8 cellular contexts compared by ENCODE assay signal in the genomic region with DNA sequence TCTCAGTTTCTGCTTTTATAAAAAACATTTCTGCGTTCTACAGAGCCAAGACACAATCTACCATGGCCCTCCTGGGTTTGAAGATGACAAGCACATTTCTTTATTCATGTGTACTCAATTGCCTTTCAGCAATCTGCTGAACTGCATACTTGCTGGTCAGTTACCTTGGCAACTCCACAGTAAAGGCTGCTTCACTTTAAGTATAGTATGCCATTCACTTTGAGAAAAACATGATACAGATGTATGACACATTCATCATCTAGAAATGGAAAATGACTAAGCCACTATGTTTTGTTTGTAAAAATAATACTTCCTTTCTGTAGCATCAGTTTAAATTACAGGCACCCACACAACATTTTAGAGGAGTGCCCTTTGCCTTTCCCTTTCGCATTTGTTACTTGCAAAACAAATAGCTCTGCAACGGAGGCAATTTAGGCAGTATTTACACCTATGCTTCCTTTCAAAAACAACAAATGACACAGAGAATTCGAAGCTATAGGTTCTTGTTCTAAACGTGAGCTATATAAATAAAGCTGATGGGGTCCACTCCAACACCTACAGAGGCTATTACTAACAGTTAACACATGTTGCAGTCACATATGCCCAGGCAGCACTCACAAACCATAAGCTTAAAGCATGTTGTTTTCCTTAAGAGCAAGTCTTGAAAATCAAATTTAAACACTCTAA. TPM values are rescaled to one million over a fixed set of nuclear protein-coding genes. Genes with fewer than 3 reads are reported as not detected.
DNase-seq lines count a peak whose midpoint lies in the region; ATAC-seq and TF ChIP-seq lines count a peak whose summit lies in the region.

No MANE protein-coding gene starts in this region.

- intact Hi-C loops in body of pancreas (cut with DNase I) = no loop called here

- H3K4me3 ChIP-seq in AG09309 (ENCODE audit: control insufficient read depth, low read depth, low read length) (no peak overlapping the region), fibroblast of pulmonary artery (replicated peaks; ENCODE audit: low read depth, low read length) (no peak overlapping the region), body of pancreas (no peak overlapping the region)

- peak; percentile 62 for ATAC-seq in GM21390 (IDR thresholded peaks at IDR 0.05; ENCODE audit: unreplicated experiment)
- no peak for ATAC-seq in body of pancreas

- TF ChIP-seq POLR2A in body of pancreas (IDR thresholded peaks at IDR 0.05) = no peak

- peak; percentile 68 for DNase-seq in AG09309 (ENCODE audit: low read depth)
- DNase-seq in NCI-H226 = peak; percentile 74
- DNase-seq in fibroblast of pulmonary artery (ENCODE audit: low read depth) = peak; percentile 82
- DNase-seq in body of pancreas = no peak
- no peak for DNase-seq in stimulated activated CD4-positive, alpha-beta T cell treated with anti-CD3 and anti-CD28 coated beads, Interleukin-4, amount 100 ng/mL, for 4 hours
- DNase-seq in central memory CD4-positive, alpha-beta T cell = no peak
- DNase-seq in HUDEP-2 (lab: John Stamatoyannopoulos, UW; ENCODE audit: unreplicated experiment in 76 of 76) = no peak

- TF ChIP-seq CTCF in AG09309 (IDR thresholded peaks at IDR 0.05; ENCODE audit: control insufficient read depth, insufficient read depth, low read depth, low read length, missing control alignments) = no peak
- no peak for TF ChIP-seq CTCF in fibroblast of pulmonary artery (IDR thresholded peaks at IDR 0.05; ENCODE audit: low read length, missing control alignments)
- TF ChIP-seq CTCF in body of pancreas (IDR thresholded peaks at IDR 0.05) = no peak

- H3K4me1 ChIP-seq in body of pancreas = no peaks in the 10 kb centered on the region

- H3K27ac ChIP-seq in body of pancreas = peak overlapping the region in 1 of 4 donors; percentile 1

- no peaks in the 10 kb centered on the region for H3K36me3 ChIP-seq in body of pancreas (replicated peaks in 1 of 2; ENCODE audit: insufficient read depth in 1 of 2, low read depth in 2 of 2)

- H3K27me3 ChIP-seq in body of pancreas = no peaks in the 10 kb centered on the region

- 33 to 39% methylated on average over 5 of the region's 5 CpGs for WGBS in body of pancreas, 2 donors

- H3K9me3 ChIP-seq in body of pancreas = no peaks in the 10 kb centered on the region

RNA-seq across cellular contexts. Expression of gene SGCE, which starts 23.5 kb away (rescaled TPM):
- 10 to 100 TPM; 48.1 to 55.3 TPM for total RNA-seq in body of pancreas

Comparison
In these comparisons a context has a peak if more than half of its experiments do, and no peak if none do; other contexts are left out.
1. DNase-seq: peak in AG09309 (single experiment), NCI-H226 (single experiment) and fibroblast of pulmonary artery (single experiment); none in body of pancreas (0 of 4), stimulated activated CD4-positive, alpha-beta T cell treated with anti-CD3 and anti-CD28 coated beads, Interleukin-4, amount 100 ng/mL, for 4 hours (0 of 2), central memory CD4-positive, alpha-beta T cell (single experiment) and HUDEP-2 (0 of 76).